Comparison of ENCODE assay signal across 8 cellular contexts in the genomic region with DNA sequence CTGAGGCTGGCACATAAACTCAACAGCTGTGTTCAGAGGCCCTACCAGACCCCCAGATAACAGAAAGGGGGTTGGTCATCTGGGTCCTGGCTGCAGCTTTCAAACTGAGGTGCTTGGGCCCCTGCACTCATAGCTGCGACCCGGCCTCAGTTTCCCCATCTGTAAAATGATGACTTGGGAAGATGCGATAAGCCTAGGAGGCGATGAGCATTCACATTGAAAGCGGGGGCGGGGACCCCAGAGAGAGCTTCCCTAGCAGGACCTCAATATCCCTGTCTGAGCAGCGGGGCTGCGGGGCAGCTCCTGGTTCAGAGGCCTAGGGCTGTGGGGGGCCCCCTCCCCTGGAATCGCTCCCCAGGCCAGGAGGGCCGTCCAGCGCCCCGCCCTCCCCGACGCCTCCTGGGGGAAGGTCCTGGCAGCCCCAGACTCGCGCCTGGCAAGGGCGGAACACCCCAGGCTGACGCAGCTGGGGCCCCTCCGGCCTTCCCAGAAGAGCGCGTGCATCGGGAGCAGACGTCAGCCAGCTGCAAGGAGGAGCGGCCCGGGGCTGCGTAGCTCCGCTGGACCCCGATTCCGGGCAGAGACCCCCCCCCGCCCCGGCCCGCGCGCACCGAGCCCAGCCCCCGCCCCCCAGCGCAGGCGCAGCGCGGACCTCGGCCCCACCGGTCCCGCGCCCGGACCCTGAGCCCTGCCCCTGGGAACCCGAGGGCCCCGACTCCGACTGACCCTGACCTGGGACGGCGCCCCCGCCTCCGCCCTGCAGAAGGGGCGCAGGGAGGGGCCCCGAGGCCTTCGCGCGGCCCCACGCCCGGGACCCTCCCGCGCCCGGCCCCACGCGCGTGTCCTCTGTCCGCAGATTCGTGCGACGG. TPM values are rescaled to one million over a fixed set of nuclear protein-coding genes. Genes with fewer than 3 reads are reported as not detected.
DNase-seq lines count a peak whose midpoint lies in the region; ATAC-seq and TF ChIP-seq lines count a peak whose summit lies in the region.

No MANE protein-coding gene starts in this region.

- ATAC-seq in GM21723 (IDR thresholded peaks at IDR 0.05; ENCODE audit: unreplicated experiment): peak; percentile 30

- H3K27me3 Mint-ChIP-seq in neural crest cell (ENCODE audit: low read depth): peaks cover 34% of the 10 kb centered on the region

- H3K4me3 ChIP-seq in fibroblast of villous mesenchyme (ENCODE audit: low read depth, low read length): peak overlapping the region; percentile 60

- H3K4me3 Mint-ChIP-seq in neural crest cell: peak overlapping the region; percentile 83

- H3K4me1 Mint-ChIP-seq in neural crest cell: peaks cover 12% of the 10 kb centered on the region

- H3K27ac Mint-ChIP-seq in neural crest cell (ENCODE audit: unreplicated experiment): no peak overlapping the region

- H3K36me3 Mint-ChIP-seq in neural crest cell (ENCODE audit: low read depth): no peaks in the 10 kb centered on the region

- peak; percentile 80 for DNase-seq in GM03348 (ENCODE audit: low spot score)
- DNase-seq in LoVo (ENCODE audit: low spot score): peak; percentile 48
- DNase-seq in activated effector memory CD4-positive, alpha-beta T cell treated with anti-CD3 and anti-CD28 coated beads, Interleukin-2, amount 50 U/mL, for 16 hours: peak; percentile 72
- DNase-seq in fibroblast of villous mesenchyme (ENCODE audit: low read depth): peak; percentile 91
- peak; percentile 38 for DNase-seq in neural crest cell (ENCODE audit: low read depth, low spot score)
- DNase-seq in SKM-1 (lab: John Stamatoyannopoulos, UW; ENCODE audit: unreplicated experiment): no peak
- DNase-seq in NCI-H1092 (lab: John Stamatoyannopoulos, UW): no peak

- no peaks in the 10 kb centered on the region for H3K9me3 Mint-ChIP-seq in neural crest cell

- TF ChIP-seq CTCF in fibroblast of villous mesenchyme (IDR thresholded peaks at IDR 0.05; ENCODE audit: insufficient read depth, low read depth, low read length) (no peak), neural crest cell (conservative IDR thresholded peaks at IDR 0.05) (no peak)

RNA-seq across cellular contexts. Expression of gene FSTL3, which starts 3.5 kb away (rescaled TPM):
- total RNA-seq in fibroblast of villous mesenchyme: 49.2 and 83.1 TPM in 2 replicates
- 7.7 and 8.9 TPM in 2 replicates for total RNA-seq in neural crest cell

RNA-seq across cellular contexts. Expression of gene PRSS57, which starts 15.6 kb away (rescaled TPM):
- total RNA-seq in fibroblast of villous mesenchyme: not detected in 2 replicates
- total RNA-seq in neural crest cell: not detected in 2 replicates

RNA-seq across cellular contexts. Expression of gene RNF126, which starts 16.6 kb away (rescaled TPM):
- total RNA-seq in fibroblast of villous mesenchyme (30.7 and 50.3 TPM in 2 replicates), neural crest cell (50.6 and 55.9 TPM in 2 replicates)

RNA-seq across cellular contexts. Expression of gene PALM, which starts 29.1 kb away (rescaled TPM):
- 0.32 and 1.7 TPM in 2 replicates for total RNA-seq in fibroblast of villous mesenchyme
- 45.1 and 52.1 TPM in 2 replicates for total RNA-seq in neural crest cell

RNA-seq across cellular contexts. Expression of gene FGF22, which starts 40.0 kb away (rescaled TPM):
- total RNA-seq in fibroblast of villous mesenchyme (not detected in 2 replicates), neural crest cell (0.51 and 0.84 TPM in 2 replicates)

Comparison
In these comparisons a context has a peak if more than half of its experiments do, and no peak if none do; other contexts are left out.
1. DNase-seq: peak in GM03348 (single experiment), LoVo (single experiment), activated effector memory CD4-positive, alpha-beta T cell treated with anti-CD3 and anti-CD28 coated beads, Interleukin-2, amount 50 U/mL, for 16 hours (single experiment), fibroblast of villous mesenchyme (single experiment) and neural crest cell (single experiment); none in SKM-1 (single experiment) and NCI-H1092 (single experiment).